8 cellular contexts compared by ENCODE assay signal in the genomic region with DNA sequence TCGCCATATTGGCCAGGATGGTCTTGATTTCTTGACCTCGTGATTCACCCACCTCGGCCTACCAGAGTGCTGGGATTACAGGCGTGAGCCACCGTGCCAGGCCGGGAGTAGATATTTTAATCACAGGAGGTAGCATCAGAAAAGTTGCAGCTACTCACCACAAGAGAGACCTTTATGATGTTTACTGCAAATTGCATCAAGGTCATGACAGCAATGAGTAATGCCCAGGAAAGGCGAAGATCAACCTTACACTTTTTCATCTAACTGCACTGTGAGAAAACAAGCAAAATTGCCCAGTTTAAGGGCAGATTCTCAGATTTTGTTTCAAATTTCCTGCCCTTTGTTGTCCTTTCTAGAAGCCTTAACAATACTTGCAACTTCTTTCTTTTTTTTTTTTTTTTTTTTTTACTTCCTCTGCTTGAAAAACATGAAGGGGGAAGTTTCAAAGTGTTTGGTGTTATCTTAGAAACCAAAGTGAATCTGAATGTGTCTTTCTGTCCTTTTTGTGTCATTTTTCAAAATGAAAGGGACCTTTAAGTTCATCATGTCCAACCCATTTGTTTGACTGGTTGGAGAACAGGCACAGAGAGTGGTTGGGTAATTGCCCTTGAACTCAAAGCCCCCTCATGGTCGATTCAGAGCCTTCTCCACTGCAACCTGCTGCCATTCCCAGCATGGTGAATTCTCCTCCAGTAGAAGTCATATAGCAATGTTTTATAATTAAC.
DNase-seq lines count a peak whose midpoint lies in the region; ATAC-seq lines count a peak whose summit lies in the region.

No MANE protein-coding gene starts in this region.

- no peaks in the 10 kb centered on the region for H3K27me3 ChIP-seq in muscle layer of colon (ENCODE audit: control insufficient read depth in 1 of 2, insufficient read depth in 2 of 2, low read length in 2 of 2)

- peaks cover 89% of the 10 kb centered on the region for H3K4me1 Mint-ChIP-seq in activated naive CD4-positive, alpha-beta T cell treated with anti-CD3 and anti-CD28 coated beads, Interleukin-2, amount 50 U/mL, for 24 hours

- peaks cover 15% of the 10 kb centered on the region for H3K36me3 ChIP-seq in muscle layer of colon (ENCODE audit: insufficient read depth, low read length)

- H3K9me3 ChIP-seq in muscle layer of colon (ENCODE audit: low read length), result no peaks in the 10 kb centered on the region

- peak overlapping the region; percentile 82 for H3K4me3 Mint-ChIP-seq in activated naive CD4-positive, alpha-beta T cell treated with anti-CD3 and anti-CD28 coated beads, Interleukin-2, amount 50 U/mL, for 24 hours

- H3K4me1 ChIP-seq in muscle layer of colon (ENCODE audit: insufficient read depth, low read length), result peaks cover 98% of the 10 kb centered on the region

- H3K27me3 Mint-ChIP-seq in activated naive CD4-positive, alpha-beta T cell treated with anti-CD3 and anti-CD28 coated beads, Interleukin-2, amount 50 U/mL, for 24 hours, result no peaks in the 10 kb centered on the region

- ATAC-seq in HG03378 (IDR thresholded peaks at IDR 0.05; ENCODE audit: unreplicated experiment) (no peak), HG02588 (IDR thresholded peaks at IDR 0.05; ENCODE audit: unreplicated experiment) (no peak)

- peak overlapping the region; percentile 31 for H3K27ac ChIP-seq in muscle layer of colon (ENCODE audit: low read depth, low read length)

- H3K9me3 Mint-ChIP-seq in activated naive CD4-positive, alpha-beta T cell treated with anti-CD3 and anti-CD28 coated beads, Interleukin-2, amount 50 U/mL, for 24 hours, result no peaks in the 10 kb centered on the region

- peaks cover 45% of the 10 kb centered on the region for H3K36me3 Mint-ChIP-seq in activated naive CD4-positive, alpha-beta T cell treated with anti-CD3 and anti-CD28 coated beads, Interleukin-2, amount 50 U/mL, for 24 hours

- no peak overlapping the region for H3K9ac ChIP-seq in muscle layer of colon (ENCODE audit: low read length)

- peak overlapping the region; percentile 99 for H3K27ac Mint-ChIP-seq in activated naive CD4-positive, alpha-beta T cell treated with anti-CD3 and anti-CD28 coated beads, Interleukin-2, amount 50 U/mL, for 24 hours

- DNase-seq in EH (ENCODE audit: low read depth) (peak; percentile 40), MV-4-11 (lab: John Stamatoyannopoulos, UW) (peak; percentile 63), NCI-H1105 treated with DMSO at 0.1 percent for 48 hours (lab: John Stamatoyannopoulos, UW) (no peak), NCI-H748 (lab: John Stamatoyannopoulos, UW; ENCODE audit: unreplicated experiment) (no peak)

- no peak overlapping the region for H3K4me3 ChIP-seq in muscle layer of colon (ENCODE audit: low read depth in 1 of 2, low read length in 2 of 2)

Comparison
In these comparisons a context has a peak if more than half of its experiments do, and no peak if none do; other contexts are left out.
1. DNase-seq: peak in EH (single experiment) and MV-4-11 (single experiment); none in NCI-H1105 treated with DMSO at 0.1 percent for 48 hours (single experiment) and NCI-H748 (single experiment).